Comparison of ENCODE assay signal across 19 cellular contexts in the genomic region with DNA sequence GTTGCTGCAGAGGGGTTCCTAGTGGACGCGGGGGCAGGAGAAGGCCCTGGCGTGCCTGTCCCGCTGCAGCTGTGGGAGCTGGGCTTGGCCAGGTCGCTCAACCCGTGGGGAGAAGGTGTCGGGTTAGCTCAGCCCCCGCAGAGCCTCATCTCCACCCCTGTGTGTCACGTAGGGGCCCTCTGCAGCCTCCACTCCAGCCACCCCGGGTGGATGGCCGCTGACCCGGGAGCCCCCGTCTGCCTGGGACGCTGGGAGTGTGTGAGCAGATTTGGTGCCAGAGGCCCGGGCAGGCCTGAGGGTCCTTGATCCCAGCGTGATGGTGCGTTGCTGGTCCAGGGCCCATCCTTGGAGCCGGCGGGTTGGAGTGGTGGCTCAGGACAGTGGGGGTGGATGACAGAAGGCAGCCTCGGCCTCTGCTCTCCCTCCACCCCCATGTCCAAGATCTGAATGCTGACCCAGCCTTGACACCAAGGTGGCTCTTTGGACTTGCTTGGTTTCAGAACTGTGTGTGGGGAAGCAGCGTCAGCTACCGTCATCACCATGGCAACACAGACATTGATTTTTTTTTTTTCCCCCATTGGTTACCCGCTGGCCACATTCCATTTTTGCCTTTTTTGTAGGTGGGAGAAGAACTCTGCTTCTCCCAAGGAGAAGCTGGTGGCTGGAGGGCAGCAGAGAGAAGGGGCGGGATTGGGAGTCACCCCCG. TPM values are rescaled to one million over a fixed set of nuclear protein-coding genes. Genes with fewer than 3 reads are reported as not detected.
A peak's percentile ranks its signal among the peaks of the same experiment; 100 is the strongest.
DNase-seq lines count a peak whose midpoint lies in the region; ATAC-seq, FAIRE-seq and TF ChIP-seq lines count a peak whose summit lies in the region.
"Had no signal": no experiment of that assay in that cellular context is flagged by ENCODE, and none has a peak within 500 bp of the region (broad histone marks: within the 10 kb centered on the region; RNA-seq: fewer than 3 reads in every experiment).

No MANE protein-coding gene starts in this region.

- H3K9me3 Mint-ChIP-seq in glutamatergic neuron (ENCODE audit: unreplicated experiment) = peaks cover 26% of the 10 kb centered on the region

- peak overlapping the region; percentile 52 for H3K27ac Mint-ChIP-seq in glutamatergic neuron (ENCODE audit: unreplicated experiment)

- H3K9ac ChIP-seq in BLaER1 treated with 17β-estradiol and CSF1 and Interleukin-3, amounts not matched to agents 10 nM and 100 nM = no peak overlapping the region

- FAIRE-seq in GM12892 (lab: Jason Lieb, UNC) = no peak
- FAIRE-seq: A204.1 had no signal

- no peaks in the 10 kb centered on the region for H3K9me3 ChIP-seq in BLaER1 treated with 17β-estradiol and CSF1 and Interleukin-3, amounts not matched to agents 10 nM and 100 nM (replicated peaks in 1 of 11)
- no peaks in the 10 kb centered on the region for H3K9me3 ChIP-seq in RWPE2 (ENCODE audit: severe bottlenecking)
- H3K9me3 ChIP-seq in prostate gland = no peaks in the 10 kb centered on the region

- H4K20me1 ChIP-seq in BLaER1 treated with 17β-estradiol and CSF1 and Interleukin-3, amounts not matched to agents 10 nM and 100 nM = peaks cover 0 to 81% (median 35%) of the 10 kb centered on the region in 11 experiments; a peak in 18 of 22 replicates

- no peak overlapping the region for H3K4me3 ChIP-seq in BLaER1 treated with 17β-estradiol and CSF1 and Interleukin-3, amounts not matched to agents 10 nM and 100 nM
- no peak overlapping the region for H3K4me3 ChIP-seq in RWPE2 (ENCODE audit: severe bottlenecking)
- H3K4me3 ChIP-seq in prostate gland = no peak overlapping the region
- H3K4me3 ChIP-seq in foreskin fibroblast (ENCODE audit: low read depth in 1 of 2, low read length in 2 of 2) = no peak overlapping the region
- H3K4me3 ChIP-seq: SK-N-MC had no signal

- peak overlapping the region in 9 of 11 experiments; percentile 61 to 82 (median 74); a peak in 12 of 22 replicates for H3K4me2 ChIP-seq in BLaER1 treated with 17β-estradiol and CSF1 and Interleukin-3, amounts not matched to agents 10 nM and 100 nM

- H3K27ac ChIP-seq in BLaER1 treated with 17β-estradiol and CSF1 and Interleukin-3, amounts not matched to agents 10 nM and 100 nM = no peak overlapping the region
- H3K27ac ChIP-seq in RWPE2 (ENCODE audit: poor library complexity, severe bottlenecking) (peak overlapping the region; percentile 69), prostate gland (peak overlapping the region; percentile 30 to 96)
- H3K27ac ChIP-seq: C4-2B, SK-N-MC had no signal

- DNase-seq in RWPE2 (ENCODE audit: low spot score) = no peak
- no peak for DNase-seq in glutamatergic neuron
- DNase-seq in prostate gland (ENCODE audit: low spot score) = no peak
- no peak for DNase-seq in foreskin fibroblast
- no peak for DNase-seq in GM12892 (ENCODE audit: insufficient read length)
- DNase-seq in DMS114 treated with DMSO at 0.1 percent for 48 hours (lab: John Stamatoyannopoulos, UW; ENCODE audit: unreplicated experiment) = no peak
- DNase-seq: DMS153, EL, H7, MV-4-11, NCI-H1417, NCI-H2029, NCI-H510A treated with DMSO at 0.1 percent for 48 hours, Right ventricle myocardium superior had no signal

- no peak for TF ChIP-seq POLR2A in prostate gland (IDR thresholded peaks at IDR 0.05)
- TF ChIP-seq POLR2A in GM12892 (IDR thresholded peaks at IDR 0.05; ENCODE audit: low read depth, low read length) = no peak

- peaks cover 38% of the 10 kb centered on the region for H3K27me3 Mint-ChIP-seq in glutamatergic neuron (ENCODE audit: unreplicated experiment)

- peaks cover 54% of the 10 kb centered on the region for H3K4me1 Mint-ChIP-seq in glutamatergic neuron (ENCODE audit: low read depth, unreplicated experiment)

- H3K4me1 ChIP-seq in BLaER1 treated with 17β-estradiol and CSF1 and Interleukin-3, amounts not matched to agents 10 nM and 100 nM = peaks cover 15 to 78% (median 67%) of the 10 kb centered on the region in 10 experiments
- H3K4me1 ChIP-seq in RWPE2 (ENCODE audit: insufficient read depth, poor library complexity, severe bottlenecking) (peaks cover 32% of the 10 kb centered on the region), prostate gland (replicated peaks) (peaks cover 16% of the 10 kb centered on the region)

- WGBS in prostate gland = 91% methylated on average over 21 of the region's 25 CpGs

- intact Hi-C loops in prostate gland (cut with DNase I) = no loop called here

- TF ChIP-seq CTCF in RWPE2 (IDR thresholded peaks at IDR 0.05; ENCODE audit: poor library complexity, severe bottlenecking) (no peak), glutamatergic neuron (IDR thresholded peaks at IDR 0.05; ENCODE audit: partially characterized antibody, unreplicated experiment) (no peak), prostate gland (IDR thresholded peaks at IDR 0.05) (no peak), foreskin fibroblast (IDR thresholded peaks at IDR 0.05; ENCODE audit: low read depth, low read length) (no peak)

- ATAC-seq in RWPE2 (ENCODE audit: low read depth) = no peak
- no peak for ATAC-seq in GM21717 (IDR thresholded peaks at IDR 0.05; ENCODE audit: unreplicated experiment)

- peaks cover 98 to 100% (median 100%) of the 10 kb centered on the region in 11 experiments for H3K27me3 ChIP-seq in BLaER1 treated with 17β-estradiol and CSF1 and Interleukin-3, amounts not matched to agents 10 nM and 100 nM
- H3K27me3 ChIP-seq in RWPE2 (ENCODE audit: insufficient read depth, poor library complexity, severe bottlenecking) = no peaks in the 10 kb centered on the region
- no peaks in the 10 kb centered on the region for H3K27me3 ChIP-seq in prostate gland (replicated peaks; ENCODE audit: insufficient read depth)

- H3K36me3 ChIP-seq in BLaER1 treated with 17β-estradiol and CSF1 and Interleukin-3, amounts not matched to agents 10 nM and 100 nM = no peaks in the 10 kb centered on the region
- peaks cover 39% of the 10 kb centered on the region for H3K36me3 ChIP-seq in RWPE2 (ENCODE audit: low read depth)
- no peaks in the 10 kb centered on the region for H3K36me3 ChIP-seq in prostate gland

- no peaks in the 10 kb centered on the region for H3K36me3 Mint-ChIP-seq in glutamatergic neuron (ENCODE audit: unreplicated experiment)

- H3K4me3 Mint-ChIP-seq in glutamatergic neuron (ENCODE audit: unreplicated experiment) = peak overlapping the region; percentile 64

RNA-seq across cellular contexts. Expression of gene BAIAP2, which starts 35.7 kb away (rescaled TPM):
- total RNA-seq in glutamatergic neuron (ENCODE audit: unreplicated experiment) (252 TPM), prostate gland (100 to 1,000 TPM; 125 to 148 TPM)
- polyA plus RNA-seq in GM12892 (2012; ENCODE audit: missing spikeins) = 1.5 TPM

Comparison
In these comparisons a context has a peak if more than half of its experiments do, and no peak if none do; other contexts are left out.
1. H3K27ac ChIP-seq: peak in RWPE2 (single experiment) and prostate gland (2 of 2); none in BLaER1 treated with 17β-estradiol and CSF1 and Interleukin-3, amounts not matched to agents 10 nM and 100 nM (0 of 11).